8 cellular contexts compared by ENCODE assay signal in the genomic region with DNA sequence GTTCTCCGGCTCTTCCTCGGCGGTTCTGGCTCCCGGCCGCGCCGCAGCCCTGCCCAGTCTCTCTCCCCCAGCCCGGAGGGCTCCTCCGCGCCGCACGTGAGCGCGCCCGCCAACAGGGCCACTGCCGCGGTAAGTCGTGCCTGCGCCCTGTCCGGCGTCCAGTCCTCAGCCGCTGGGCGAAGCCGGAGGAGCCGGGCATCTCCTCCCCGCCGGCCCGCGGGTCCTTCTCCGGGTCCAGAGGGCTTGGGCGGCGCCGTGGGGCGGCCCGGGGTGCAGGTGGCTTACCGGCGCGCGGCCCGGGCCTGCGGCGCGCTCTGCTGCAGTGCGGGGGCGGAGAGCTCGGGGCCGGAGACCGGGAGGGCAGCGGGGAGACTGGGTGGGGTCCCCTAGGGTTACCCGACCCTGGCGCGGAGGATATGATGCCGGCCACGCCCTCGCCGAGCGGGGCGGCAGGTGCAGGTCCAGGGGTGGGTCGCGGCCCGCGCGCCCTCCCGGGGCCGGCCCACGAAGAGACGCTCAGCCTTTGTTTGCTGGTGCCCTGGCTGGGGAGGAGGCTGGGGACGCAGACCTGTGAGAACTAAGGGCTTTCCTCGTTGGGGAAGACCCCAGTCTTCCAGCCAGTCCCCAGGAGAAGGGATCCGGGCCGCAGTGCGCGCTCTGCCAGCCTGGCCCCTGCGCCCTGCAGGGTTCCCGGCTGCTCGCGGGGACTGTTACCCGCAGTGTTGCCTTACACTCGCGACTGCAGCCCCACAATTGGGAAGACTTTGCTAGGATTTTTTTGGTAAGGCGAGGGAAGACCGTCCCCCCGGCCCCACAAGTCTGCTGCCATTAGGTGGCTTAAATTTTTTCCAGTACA. TPM values are rescaled to one million over a fixed set of nuclear protein-coding genes. Genes with fewer than 3 reads are reported as not detected.
DNase-seq lines count a peak whose midpoint lies in the region; ATAC-seq and TF ChIP-seq lines count a peak whose summit lies in the region.

A gene with protein sequence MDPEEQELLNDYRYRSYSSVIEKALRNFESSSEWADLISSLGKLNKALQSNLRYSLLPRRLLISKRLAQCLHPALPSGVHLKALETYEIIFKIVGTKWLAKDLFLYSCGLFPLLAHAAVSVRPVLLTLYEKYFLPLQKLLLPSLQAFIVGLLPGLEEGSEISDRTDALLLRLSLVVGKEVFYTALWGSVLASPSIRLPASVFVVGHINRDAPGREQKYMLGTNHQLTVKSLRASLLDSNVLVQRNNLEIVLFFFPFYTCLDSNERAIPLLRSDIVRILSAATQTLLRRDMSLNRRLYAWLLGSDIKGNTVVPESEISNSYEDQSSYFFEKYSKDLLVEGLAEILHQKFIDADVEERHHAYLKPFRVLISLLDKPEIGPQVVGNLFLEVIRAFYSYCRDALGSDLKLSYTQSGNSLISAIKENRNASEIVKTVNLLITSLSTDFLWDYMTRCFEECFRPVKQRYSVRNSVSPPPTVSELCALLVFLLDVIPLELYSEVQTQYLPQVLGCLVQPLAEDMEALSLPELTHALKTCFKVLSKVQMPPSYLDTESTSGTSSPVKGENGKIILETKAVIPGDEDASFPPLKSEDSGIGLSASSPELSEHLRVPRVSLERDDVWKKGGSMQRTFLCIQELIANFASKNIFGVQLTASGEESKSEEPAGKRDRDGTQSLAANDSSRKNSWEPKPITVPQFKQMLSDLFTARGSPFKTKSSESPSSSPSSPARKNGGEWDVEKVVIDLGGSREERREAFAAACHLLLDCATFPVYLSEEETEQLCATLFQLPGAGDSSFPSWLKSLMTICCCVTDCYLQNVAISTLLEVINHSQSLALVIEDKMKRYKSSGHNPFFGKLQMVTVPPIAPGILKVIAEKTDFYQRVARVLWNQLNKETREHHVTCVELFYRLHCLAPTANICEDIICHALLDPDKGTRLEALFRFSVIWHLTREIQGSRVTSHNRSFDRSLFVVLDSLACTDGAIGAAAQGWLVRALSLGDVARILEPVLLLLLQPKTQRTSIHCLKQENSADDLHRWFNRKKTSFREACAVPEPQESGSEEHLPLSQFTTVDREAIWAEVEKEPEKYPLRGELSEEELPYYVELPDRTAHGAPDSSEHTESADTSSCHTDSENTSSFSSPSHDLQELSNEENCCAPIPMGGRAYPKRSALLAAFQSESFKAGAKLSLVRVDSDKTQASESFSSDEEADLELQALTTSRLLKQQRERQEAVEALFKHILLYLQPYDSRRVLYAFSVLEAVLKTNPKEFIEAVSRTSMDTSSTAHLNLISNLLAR (N-terminal part only) (plus strand): TSS at position 10 of the 856 bp plus-strand sequence. CDS start 7,910 bp downstream, outside the sequence.

- peak within 1 kb of the TSS; percentile 61 for H3K27ac ChIP-seq in CD8-positive, alpha-beta memory T cell (ENCODE audit: low read depth, low read length)
- H3K27ac ChIP-seq in coronary artery (peak within 1 kb of the TSS; percentile 73 to 85), lower lobe of right lung (peak within 1 kb of the TSS; percentile 91)

- CTCF ChIA-PET in CD8-positive, alpha-beta memory T cell (lab: Charles Lee) = interaction anchor here (1.8 kb wide), 1 partner anchor 16 kb away, joined by 6 read pairs; no protein-coding TSS in a partner anchor

- no peaks in the 10 kb centered on the region for H3K9me3 ChIP-seq in CD8-positive, alpha-beta memory T cell (ENCODE audit: low read length)
- no peaks in the 10 kb centered on the region for H3K9me3 ChIP-seq in lower lobe of right lung

- TF ChIP-seq CTCF in coronary artery (IDR thresholded peaks at IDR 0.05) (no peak), lower lobe of right lung (IDR thresholded peaks at IDR 0.05) (no peak)

- no peaks in the 10 kb centered on the region for H3K36me3 ChIP-seq in CD8-positive, alpha-beta memory T cell (ENCODE audit: insufficient read depth, low read length)
- H3K36me3 ChIP-seq in lower lobe of right lung = no peaks in the 10 kb centered on the region

- no peaks in the 10 kb centered on the region for H3K9me3 Mint-ChIP-seq in CD8-positive, alpha-beta memory T cell
- no peaks in the 10 kb centered on the region for H3K9me3 Mint-ChIP-seq in stimulated activated naive CD8-positive, alpha-beta T cell treated with anti-CD3 and anti-CD28 coated beads, Interleukin-15, Interleukin-2, amounts not matched to agents 100 ng/mL and 50 ng/mL, for 24 hours

- no peaks in the 10 kb centered on the region for H3K27me3 Mint-ChIP-seq in CD8-positive, alpha-beta memory T cell
- H3K27me3 Mint-ChIP-seq in stimulated activated naive CD8-positive, alpha-beta T cell treated with anti-CD3 and anti-CD28 coated beads, Interleukin-15, Interleukin-2, amounts not matched to agents 100 ng/mL and 50 ng/mL, for 24 hours = no peaks in the 10 kb centered on the region

- POLR2A ChIA-PET in CD8-positive, alpha-beta memory T cell (lab: Charles Lee) = interaction anchor here (0.7 to 1.9 kb wide), 2 partner anchors 17 to 1278 kb away, joined by 3 to 8 read pairs; no protein-coding TSS in a partner anchor

- H3K27ac Mint-ChIP-seq in CD8-positive, alpha-beta memory T cell = peak within 1 kb of the TSS; percentile 49 to 80 (median 67)
- peak within 1 kb of the TSS; percentile 49 for H3K27ac Mint-ChIP-seq in stimulated activated naive CD8-positive, alpha-beta T cell treated with anti-CD3 and anti-CD28 coated beads, Interleukin-15, Interleukin-2, amounts not matched to agents 100 ng/mL and 50 ng/mL, for 24 hours

- DNase-seq in CD8-positive, alpha-beta memory T cell = peak in 3 of 5 donors; percentile 11 to 63 (median 23)
- DNase-seq in coronary artery (ENCODE audit: low spot score) = no peak
- no peak for DNase-seq in lower lobe of right lung
- DNase-seq in epidermal melanocyte (ENCODE audit: insufficient read length, low spot score) = no peak

- H3K36me3 Mint-ChIP-seq in CD8-positive, alpha-beta memory T cell = peaks cover 0 to 7% (median 7%) of the 10 kb centered on the region in 3 donors
- peaks cover 6% of the 10 kb centered on the region for H3K36me3 Mint-ChIP-seq in stimulated activated naive CD8-positive, alpha-beta T cell treated with anti-CD3 and anti-CD28 coated beads, Interleukin-15, Interleukin-2, amounts not matched to agents 100 ng/mL and 50 ng/mL, for 24 hours (ENCODE audit: low read depth)

- no peaks in the 10 kb centered on the region for H3K27me3 ChIP-seq in CD8-positive, alpha-beta memory T cell (ENCODE audit: insufficient read depth, low read length, poor library complexity, severe bottlenecking)
- no peaks in the 10 kb centered on the region for H3K27me3 ChIP-seq in lower lobe of right lung (ENCODE audit: low read depth)

- ATAC-seq in GM19438 (IDR thresholded peaks at IDR 0.05; ENCODE audit: low read depth, unreplicated experiment) = peak; percentile 16
- ATAC-seq in HG03469 (IDR thresholded peaks at IDR 0.05; ENCODE audit: unreplicated experiment) = peak; percentile 16
- ATAC-seq in lower lobe of right lung = peak; percentile 14 to 43

- H3K4me3 Mint-ChIP-seq in CD8-positive, alpha-beta memory T cell = peak within 1 kb of the TSS; percentile 81 to 92 (median 85)
- peak within 1 kb of the TSS; percentile 83 for H3K4me3 Mint-ChIP-seq in stimulated activated naive CD8-positive, alpha-beta T cell treated with anti-CD3 and anti-CD28 coated beads, Interleukin-15, Interleukin-2, amounts not matched to agents 100 ng/mL and 50 ng/mL, for 24 hours

- H3K4me1 Mint-ChIP-seq in CD8-positive, alpha-beta memory T cell = peaks cover 23 to 45% (median 37%) of the 10 kb centered on the region in 3 donors
- peaks cover 20% of the 10 kb centered on the region for H3K4me1 Mint-ChIP-seq in stimulated activated naive CD8-positive, alpha-beta T cell treated with anti-CD3 and anti-CD28 coated beads, Interleukin-15, Interleukin-2, amounts not matched to agents 100 ng/mL and 50 ng/mL, for 24 hours (ENCODE audit: low read depth)

- H3K4me1 ChIP-seq in CD8-positive, alpha-beta memory T cell (ENCODE audit: insufficient read depth, low read length) = peaks cover 20% of the 10 kb centered on the region
- H3K4me1 ChIP-seq in lower lobe of right lung = peaks cover 24% of the 10 kb centered on the region

- intact Hi-C loops in T-helper 1 cell treated with Interleukin-12 subunit alpha and Interleukin-12 subunit beta and Interleukin-4 antibody, amounts not matched to agents 30 ng/mL and 1 ng/mL, for 36 hours (cut with micrococcal nuclease) = loop anchor here (1.0 to 5.0 kb wide), 16 partner anchors 12 to 1210 kb away; a partner anchor contains a TSS
- intact Hi-C loops in lower lobe of right lung (cut with DNase I) = no loop called here

- H3K4me3 ChIP-seq in CD8-positive, alpha-beta memory T cell (ENCODE audit: low read length) = peak within 1 kb of the TSS; percentile 78
- peak within 1 kb of the TSS; percentile 94 for H3K4me3 ChIP-seq in coronary artery
- H3K4me3 ChIP-seq in lower lobe of right lung = peak within 1 kb of the TSS; percentile 95

RNA-seq across cellular contexts. Expression of the gene that starts here (rescaled TPM):
- 10 to 100 TPM; 12.1 to 15.2 TPM for total RNA-seq in CD8-positive, alpha-beta memory T cell
- 12.0 TPM for polyA plus RNA-seq in CD8-positive, alpha-beta memory T cell
- 16.6 and 17.0 TPM in 2 replicates for total RNA-seq in T-helper 1 cell treated with Interleukin-12 subunit alpha and Interleukin-12 subunit beta and Interleukin-4 antibody, amounts not matched to agents 30 ng/mL and 1 ng/mL, for 36 hours
- total RNA-seq in lower lobe of right lung = 24.6 TPM

Comparison
In these comparisons a context has a peak if more than half of its experiments do, and no peak if none do; other contexts are left out.
1. DNase-seq: peak in CD8-positive, alpha-beta memory T cell (3 of 5); none in coronary artery (single experiment), lower lobe of right lung (single experiment) and epidermal melanocyte (single experiment).
2. Peak in every context shown above with its lines, with median percentiles within 50 percentile points of each other: H3K27ac ChIP-seq, H3K4me3 ChIP-seq and ATAC-seq.